Comparison of ENCODE assay signal across 9 cellular contexts in the genomic region with DNA sequence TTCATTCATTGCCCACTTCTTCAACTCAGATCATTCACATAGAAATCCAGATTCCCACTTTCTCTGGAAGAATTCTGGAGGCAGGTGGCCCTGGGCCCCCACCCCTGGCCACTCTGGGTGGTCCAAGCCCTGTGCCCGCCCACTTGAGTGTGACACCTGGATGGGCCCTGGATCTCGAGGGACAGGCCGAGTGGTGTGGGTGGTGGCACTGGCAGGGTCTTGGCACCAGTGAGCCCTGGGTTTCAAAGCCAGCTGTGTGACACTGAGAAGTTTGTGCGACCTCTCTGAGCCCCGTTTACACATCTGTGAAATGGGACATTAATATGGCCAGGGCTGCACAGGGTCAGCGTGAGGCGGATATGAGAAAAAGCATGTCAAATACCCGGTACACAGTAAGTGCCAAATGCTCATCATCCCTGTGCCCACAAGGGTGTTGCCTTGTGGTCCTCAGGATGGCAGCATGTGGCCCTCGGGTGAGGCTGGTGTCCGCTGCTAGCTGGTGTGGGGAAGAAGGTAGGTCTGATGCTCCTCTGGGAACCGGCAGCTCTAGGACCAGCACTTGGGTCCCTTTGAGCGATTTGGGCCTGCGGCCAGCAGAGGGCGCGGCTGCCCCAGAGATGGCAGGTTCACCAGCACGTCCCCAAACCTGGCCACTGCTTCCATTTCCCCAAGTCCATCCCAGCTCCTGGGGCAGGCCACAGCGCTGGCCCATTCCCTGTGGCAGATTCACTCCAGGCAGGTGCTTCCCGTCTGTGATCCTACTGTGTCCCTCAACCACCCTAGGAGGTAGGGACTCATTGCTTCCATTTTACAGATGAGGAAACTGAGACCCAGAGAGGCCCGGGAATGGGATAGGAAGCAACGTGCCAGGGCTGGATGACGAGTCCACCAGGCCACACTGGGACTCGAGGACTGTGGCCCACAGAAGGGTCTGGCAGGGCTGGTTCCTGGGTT. TPM values are rescaled to one million over a fixed set of nuclear protein-coding genes. Genes with fewer than 3 reads are reported as not detected.
DNase-seq lines count a peak whose midpoint lies in the region; ATAC-seq, FAIRE-seq and TF ChIP-seq lines count a peak whose summit lies in the region.
"Had no signal": no experiment of that assay in that cellular context is flagged by ENCODE, and none has a peak within 500 bp of the region (broad histone marks: within the 10 kb centered on the region; RNA-seq: fewer than 3 reads in every experiment).

No MANE protein-coding gene starts in this region.

- H3K4me3 ChIP-seq in SU-DHL-6 (ENCODE audit: insufficient read depth, low read length, poor library complexity, severe bottlenecking) = no peak overlapping the region

- intact Hi-C loops in cardiac septum (cut with DNase I) = loop anchor here (2.0 to 10.0 kb wide), 3 partner anchors 108 to 221 kb away; no protein-coding TSS in a partner anchor

- peak overlapping the region in 1 of 2 donors; percentile 17 for H3K27ac Mint-ChIP-seq in activated naive CD4-positive, alpha-beta T cell treated with anti-CD3 and anti-CD28 coated beads, Interleukin-2, amount 50 U/mL, for 72 hours
- H3K27ac Mint-ChIP-seq in progenitor cell of endocrine pancreas = no peak overlapping the region

- no peaks in the 10 kb centered on the region for H3K27me3 ChIP-seq in SU-DHL-6 (ENCODE audit: low read length)

- H3K9me3 ChIP-seq in SU-DHL-6 (ENCODE audit: insufficient read depth, low read length) = no peaks in the 10 kb centered on the region

- H3K36me3 ChIP-seq in SU-DHL-6 (ENCODE audit: low read length) = no peaks in the 10 kb centered on the region

- H3K79me2 ChIP-seq in SU-DHL-6 (ENCODE audit: insufficient read depth, low read length) = no peaks in the 10 kb centered on the region

- H4K20me1 ChIP-seq in SU-DHL-6 (ENCODE audit: low read depth, low read length) = no peaks in the 10 kb centered on the region

- H3K9ac ChIP-seq in SU-DHL-6 (ENCODE audit: low read length) = no peak overlapping the region

- peak; percentile 50 to 61 for ATAC-seq in activated naive CD4-positive, alpha-beta T cell treated with anti-CD3 and anti-CD28 coated beads, Interleukin-2, amount 50 U/mL, for 72 hours

- no peak for FAIRE-seq in urothelium cell line (lab: Jason Lieb, UNC)
- FAIRE-seq: A204.1 had no signal

- H3K4me3 Mint-ChIP-seq in progenitor cell of endocrine pancreas (ENCODE audit: low read depth) = no peak overlapping the region

- H3K27ac ChIP-seq in SU-DHL-6 (ENCODE audit: low read depth, low read length) = no peak overlapping the region

- H3K36me3 Mint-ChIP-seq in activated naive CD4-positive, alpha-beta T cell treated with anti-CD3 and anti-CD28 coated beads, Interleukin-2, amount 50 U/mL, for 72 hours = no peaks in the 10 kb centered on the region
- no peaks in the 10 kb centered on the region for H3K36me3 Mint-ChIP-seq in progenitor cell of endocrine pancreas (ENCODE audit: insufficient read depth)

- peaks cover 7% of the 10 kb centered on the region for H3K4me1 Mint-ChIP-seq in progenitor cell of endocrine pancreas (ENCODE audit: low read depth)

- TF ChIP-seq CTCF in SU-DHL-6 (IDR thresholded peaks at IDR 0.05; ENCODE audit: insufficient read depth, low read length, poor library complexity, severe bottlenecking) (peak; percentile 71), progenitor cell of endocrine pancreas (IDR thresholded peaks at IDR 0.05; ENCODE audit: unreplicated experiment) (peak; percentile 93)

- H3K27me3 Mint-ChIP-seq in progenitor cell of endocrine pancreas = peaks cover 7% of the 10 kb centered on the region

- no peaks in the 10 kb centered on the region for H3K9me2 ChIP-seq in SU-DHL-6 (replicated peaks; ENCODE audit: insufficient read depth, low read length)

- no peaks in the 10 kb centered on the region for H3F3A ChIP-seq in SU-DHL-6 (ENCODE audit: insufficient read depth)

- no peak overlapping the region for H2AFZ ChIP-seq in SU-DHL-6 (ENCODE audit: low read depth, low read length, severe bottlenecking)

- H3K4me2 ChIP-seq in SU-DHL-6 (ENCODE audit: low read depth, low read length, poor library complexity, severe bottlenecking) = no peak overlapping the region

- H3K9me3 Mint-ChIP-seq in activated naive CD4-positive, alpha-beta T cell treated with anti-CD3 and anti-CD28 coated beads, Interleukin-2, amount 50 U/mL, for 72 hours = no peaks in the 10 kb centered on the region
- H3K9me3 Mint-ChIP-seq in progenitor cell of endocrine pancreas (ENCODE audit: low read depth) = no peaks in the 10 kb centered on the region

- peak; percentile 11 for DNase-seq in DMS79 treated with DMSO at 0.1 percent for 48 hours (lab: John Stamatoyannopoulos, UW)
- DNase-seq in DMS79 (lab: John Stamatoyannopoulos, UW) = no peak
- peak; percentile 74 for DNase-seq in LoVo (ENCODE audit: low spot score)
- DNase-seq in activated naive CD4-positive, alpha-beta T cell treated with anti-CD3 and anti-CD28 coated beads, Interleukin-2, amount 50 U/mL, for 72 hours (ENCODE audit: low spot score in 2 of 2) = peak; percentile 77 to 84
- peak; percentile 93 for DNase-seq in cardiac septum (ENCODE audit: low spot score)
- DNase-seq in progenitor cell of endocrine pancreas (ENCODE audit: low spot score, unreplicated experiment) = peak; percentile 79
- DNase-seq in urothelium cell line (ENCODE audit: low spot score) = peak; percentile 80

RNA-seq across cellular contexts. Expression of a gene that starts 3.6 kb away (rescaled TPM):
- total RNA-seq in activated naive CD4-positive, alpha-beta T cell treated with anti-CD3 and anti-CD28 coated beads, Interleukin-2, amount 50 U/mL, for 72 hours = under 1 TPM; 0.49 to 0.87 TPM
- total RNA-seq in cardiac septum (12.6 TPM), progenitor cell of endocrine pancreas (2.3 and 2.7 TPM in 2 replicates)

RNA-seq across cellular contexts. Expression of a gene that starts 11.4 kb away (rescaled TPM):
- not detected for total RNA-seq in activated naive CD4-positive, alpha-beta T cell treated with anti-CD3 and anti-CD28 coated beads, Interleukin-2, amount 50 U/mL, for 72 hours
- 2.5 TPM for total RNA-seq in cardiac septum
- total RNA-seq in progenitor cell of endocrine pancreas = 4.4 and 4.6 TPM in 2 replicates

RNA-seq across cellular contexts. Expression of a gene that starts 57.7 kb away (rescaled TPM):
- total RNA-seq in activated naive CD4-positive, alpha-beta T cell treated with anti-CD3 and anti-CD28 coated beads, Interleukin-2, amount 50 U/mL, for 72 hours = 1 to 10 TPM; 2.3 to 3.3 TPM
- 20.1 TPM for total RNA-seq in cardiac septum
- total RNA-seq in progenitor cell of endocrine pancreas = 9.4 and 9.6 TPM in 2 replicates
